Comparison of ENCODE assay signal across 9 cellular contexts in the genomic region with DNA sequence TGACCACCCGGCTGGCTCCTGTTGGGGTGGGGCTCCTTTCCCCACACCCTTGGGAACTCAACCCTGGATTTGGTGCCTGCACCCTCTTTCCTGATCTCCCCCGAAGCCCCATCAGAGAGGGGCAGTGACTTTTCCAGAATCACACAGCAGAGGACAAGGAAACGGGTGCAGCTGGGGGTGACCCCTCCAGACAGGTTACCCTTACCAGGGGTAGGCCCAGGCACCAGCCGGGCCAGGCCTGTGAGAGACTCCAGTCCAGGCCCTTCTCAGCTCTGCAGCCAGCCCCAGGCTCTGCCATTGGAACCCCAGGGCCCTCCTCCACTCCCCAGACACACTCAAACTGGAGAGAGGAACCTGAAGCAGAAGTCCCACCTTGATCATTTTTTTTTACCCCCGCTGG. TPM values are rescaled to one million over a fixed set of nuclear protein-coding genes. Genes with fewer than 3 reads are reported as not detected.
DNase-seq lines count a peak whose midpoint lies in the region; ATAC-seq, FAIRE-seq and TF ChIP-seq lines count a peak whose summit lies in the region.
"Had no signal": no experiment of that assay in that cellular context is flagged by ENCODE, and none has a peak within 500 bp of the region (broad histone marks: within the 10 kb centered on the region; RNA-seq: fewer than 3 reads in every experiment).

No MANE protein-coding gene starts in this region.

- intact Hi-C loops in GM12878 (cut with micrococcal nuclease; ENCODE audit: unreplicated experiment) (no loop called here), prostate gland (cut with DNase I) (no loop called here), adrenal gland (cut with DNase I) (no loop called here)

- H3K27me3 ChIP-seq in CD8-positive, alpha-beta memory T cell (ENCODE audit: insufficient read depth, low read length, poor library complexity, severe bottlenecking) = no peaks in the 10 kb centered on the region
- H3K27me3 ChIP-seq in GM12878 (replicated peaks in 1 of 2; ENCODE audit: control insufficient read depth in 2 of 2, insufficient read depth in 2 of 2, low read length in 1 of 2) (no peaks in the 10 kb centered on the region), prostate gland (replicated peaks; ENCODE audit: insufficient read depth) (no peaks in the 10 kb centered on the region), adrenal gland (no peaks in the 10 kb centered on the region)

- WGBS in GM12878 (ENCODE audit: insufficient coverage, insufficient replicate concordance, low lambda C conversion rate, missing lambda C conversion rate) = 74% methylated on average over 5 of the region's 5 CpGs
- WGBS in prostate gland = 50% methylated on average over 1 of the region's 5 CpGs
- 84 to 93% (median 89%) methylated on average over 3 to 5 of the region's 5 CpGs for WGBS in adrenal gland, 4 donors

- no peaks in the 10 kb centered on the region for H3K9me3 Mint-ChIP-seq in CD8-positive, alpha-beta memory T cell

- SMC1A ChIA-PET in GM12878 (lab: Charles Lee; ENCODE audit: uncharacterized antibody, unreplicated experiment) = interaction anchor here (1.3 kb wide), 1 partner anchor 31 kb away, joined by 3 read pairs; no protein-coding TSS in a partner anchor

- no peak for TF ChIP-seq RAD21 in GM12878 (IDR thresholded peaks at IDR 0.05; ENCODE audit: insufficient read depth, low read depth, low read length)

- H2AFZ ChIP-seq in GM12878 (ENCODE audit: control insufficient read depth, low read depth, low read length) = peak overlapping the region; percentile 31; the same call in 1 of the 2 replicates

- peak overlapping the region; percentile 63 for H3K4me3 ChIP-seq in CD8-positive, alpha-beta memory T cell (ENCODE audit: low read length)
- H3K4me3 ChIP-seq in GM12878 (no peak overlapping the region), prostate gland (no peak overlapping the region), adrenal gland (no peak overlapping the region)

- in situ Hi-C loops in GM12878 (cut with MboI) = no loop called here

- POLR2A ChIA-PET in CD8-positive, alpha-beta memory T cell (lab: Charles Lee) = interaction anchor here (0.5 kb wide), 1 partner anchor 26 kb away, joined by 4 read pairs; no protein-coding TSS in a partner anchor
- POLR2A ChIA-PET in GM12878 (lab: Charles Lee) = no interaction called here
- POLR2A ChIA-PET in HEK293T (lab: Yijun Ruan, JAX) = no interaction called here

- H3K79me2 ChIP-seq in GM12878 (ENCODE audit: control insufficient read depth, insufficient read depth, low read length) = no peaks in the 10 kb centered on the region

- no peaks in the 10 kb centered on the region for H4K20me1 ChIP-seq in GM12878 (ENCODE audit: control insufficient read depth, insufficient read depth)

- no peaks in the 10 kb centered on the region for H3K27me3 Mint-ChIP-seq in CD8-positive, alpha-beta memory T cell

- TF ChIP-seq POLR2A in GM12878 (IDR thresholded peaks at IDR 0.05; ENCODE audit: low read depth, low read length) = no peak
- no peak for TF ChIP-seq POLR2A in prostate gland (IDR thresholded peaks at IDR 0.05)
- no peak for TF ChIP-seq POLR2A in adrenal gland (IDR thresholded peaks at IDR 0.05)

- H3K27ac ChIP-seq in CD8-positive, alpha-beta memory T cell (ENCODE audit: low read depth, low read length) = peak overlapping the region; percentile 73
- H3K27ac ChIP-seq in GM12878 (ENCODE audit: control insufficient read depth, insufficient read depth) = peak overlapping the region; percentile 71
- H3K27ac ChIP-seq in prostate gland = peak overlapping the region; percentile 78 to 87
- H3K27ac ChIP-seq in adrenal gland = peak overlapping the region in 1 of 5 donors; percentile 17

- no TSS peak for BruUV-seq in GM12878 (replicated peaks; lab: Mats Ljungman, UMichigan)

- DNase-seq in CD8-positive, alpha-beta memory T cell = peak in 1 of 5 donors; percentile 21
- no peak for DNase-seq in GM12878 (ENCODE audit: low read depth, low spot score)
- no peak for DNase-seq in prostate gland (ENCODE audit: low spot score)
- DNase-seq in HEK293T (ENCODE audit: extremely low spot score) = no peak
- no peak for DNase-seq in SKM-1 (lab: John Stamatoyannopoulos, UW; ENCODE audit: unreplicated experiment)
- no peak for DNase-seq in adrenal gland

- peaks cover 0 to 14% (median 3%) of the 10 kb centered on the region in 3 donors for H3K36me3 Mint-ChIP-seq in CD8-positive, alpha-beta memory T cell

- no peaks in the 10 kb centered on the region for H3K9me3 ChIP-seq in CD8-positive, alpha-beta memory T cell (ENCODE audit: low read length)
- H3K9me3 ChIP-seq in GM12878 (replicated peaks; ENCODE audit: control insufficient read depth, insufficient read depth, low read length) (no peaks in the 10 kb centered on the region), prostate gland (no peaks in the 10 kb centered on the region), adrenal gland (replicated peaks in 1 of 3) (no peaks in the 10 kb centered on the region)

- peak overlapping the region; percentile 72 to 87 (median 82) for H3K4me3 Mint-ChIP-seq in CD8-positive, alpha-beta memory T cell

- no peak for FAIRE-seq in GM12878 (lab: Jason Lieb, UNC)

- TF ChIP-seq CTCF in GM12878 (IDR thresholded peaks at IDR 0.05 in 2 of 3, conservative IDR thresholded peaks at IDR 0.05 in 1 of 3; ENCODE audit: control insufficient read depth in 2 of 3, extremely low read depth in 1 of 3, insufficient read depth in 1 of 3, low read depth in 3 of 3, low read length in 3 of 3) (no peak), prostate gland (IDR thresholded peaks at IDR 0.05) (no peak), adrenal gland (IDR thresholded peaks at IDR 0.05) (no peak)

- H3K4me2 ChIP-seq in GM12878 (ENCODE audit: control insufficient read depth, insufficient read depth) = peak overlapping the region; percentile 69

- peaks cover 73% of the 10 kb centered on the region for H3K4me1 ChIP-seq in CD8-positive, alpha-beta memory T cell (ENCODE audit: insufficient read depth, low read length)
- H3K4me1 ChIP-seq in GM12878 (ENCODE audit: control insufficient read depth, insufficient read depth, low read length) = peaks cover 31% of the 10 kb centered on the region
- H3K4me1 ChIP-seq in prostate gland (replicated peaks) = peaks cover 4% of the 10 kb centered on the region
- peaks cover 0 to 5% of the 10 kb centered on the region in 2 donors for H3K4me1 ChIP-seq in adrenal gland (replicated peaks in 1 of 2)

- no peak for TF ChIP-seq EP300 in GM12878 (IDR thresholded peaks at IDR 0.05; ENCODE audit: borderline replicate concordance in 1 of 2, control insufficient read depth in 1 of 2, low read depth in 2 of 2, low read length in 2 of 2)

- peak overlapping the region; percentile 91 to 99 (median 98) for H3K27ac Mint-ChIP-seq in CD8-positive, alpha-beta memory T cell

- RAD21 ChIA-PET in GM12878 (lab: Charles Lee; ENCODE audit: unreplicated experiment) = no interaction called here

- peaks cover 7% of the 10 kb centered on the region for H3K36me3 ChIP-seq in CD8-positive, alpha-beta memory T cell (ENCODE audit: insufficient read depth, low read length)
- H3K36me3 ChIP-seq in GM12878 (ENCODE audit: control insufficient read depth in 2 of 2, insufficient read depth in 2 of 2, low read length in 1 of 2) (peaks cover 0 to 6% of the 10 kb centered on the region in 2 experiments; a peak in 3 of 4 replicates), prostate gland (no peaks in the 10 kb centered on the region), adrenal gland (replicated peaks in 1 of 2) (peaks cover 0 to 16% of the 10 kb centered on the region in 2 donors)

- peaks cover 58 to 82% (median 63%) of the 10 kb centered on the region in 3 donors for H3K4me1 Mint-ChIP-seq in CD8-positive, alpha-beta memory T cell

- CTCF ChIA-PET in CD8-positive, alpha-beta memory T cell (lab: Charles Lee) = interaction anchor here (0.6 to 5.4 kb wide), 4 partner anchors 20 to 744 kb away, joined by 3 to 28 read pairs (median 6); a partner anchor contains a TSS
- CTCF ChIA-PET in GM12878 (lab: Yijun Ruan, JAX) = interaction anchor here (0.6 to 1.1 kb wide), 2 partner anchors 21 to 192 kb away, joined by 3 to 4 read pairs; a partner anchor contains a TSS
- CTCF ChIA-PET in HEK293T (lab: Yijun Ruan, JAX) = no interaction called here

- ATAC-seq in HG02763 (IDR thresholded peaks at IDR 0.05; ENCODE audit: unreplicated experiment) (peak; percentile 12), GM12878 (peak; percentile 44), HG03439 (IDR thresholded peaks at IDR 0.05; ENCODE audit: unreplicated experiment) (no peak)

- H3K9ac ChIP-seq in GM12878 (ENCODE audit: control insufficient read depth, insufficient read depth, low read length) = peak overlapping the region; percentile 20; the same call in 1 of the 2 replicates

RNA-seq across cellular contexts. Expression of a gene that starts 19.0 kb away (rescaled TPM):
- under 1 TPM in 1 of 2 experiments, not detected in 1; 0.20 TPM for total RNA-seq in CD8-positive, alpha-beta memory T cell
- 0.64 TPM for polyA plus RNA-seq in CD8-positive, alpha-beta memory T cell
- not detected in 2 replicates for total RNA-seq in GM12878 (2013; cell fraction: nucleolus; rRNA removed)
- total RNA-seq in GM12878 (2014; rRNA removed) = 0.17 TPM in 1 of 2 replicates, not detected in the other
- not detected in 2 replicates for total RNA-seq in GM12878 (2014; rRNA removed; fragmentation: Illumina TruSeq; extraction: Trizol)
- total RNA-seq in GM12878 (2021) = not detected in 2 replicates
- not detected for polyA plus RNA-seq in GM12878 (2011; ENCODE audit: low read depth)
- not detected in 2 replicates for polyA plus RNA-seq in GM12878 (2011; rRNA removed)
- polyA plus RNA-seq in GM12878 (2011; cell fraction: cytosol; rRNA removed) = 0.10 TPM in 1 of 2 replicates, not detected in the other
- polyA plus RNA-seq in GM12878 (2011; cell fraction: nucleus; rRNA removed) = 0.31 and 0.35 TPM in 2 replicates
- polyA plus RNA-seq in GM12878 (2012) = 0.10 TPM in 1 of 2 replicates, not detected in the other
- polyA plus RNA-seq in GM12878 (2014; fragmentation: Illumina TruSeq; extraction: Trizol) = not detected in 2 replicates
- polyA plus RNA-seq in GM12878 (2014; fragmentation: Nextera tagmentation; extraction: Ambion mirVana) = under 1 TPM in 1 of 2 experiments, not detected in 1; 0.09 TPM
- not detected in 2 replicates for polyA plus RNA-seq in GM12878 (2014; rRNA removed)
- not detected for polyA plus RNA-seq in GM12878 (2016; fragmentation: Nextera tagmentation; extraction: Ambion mirVana)
- not detected in 2 replicates for polyA minus RNA-seq in GM12878 (2011; rRNA and poly(A)+ RNA removed)
- polyA minus RNA-seq in GM12878 (2011; cell fraction: cytosol; rRNA and poly(A)+ RNA removed) = not detected in 2 replicates
- polyA minus RNA-seq in GM12878 (2011; cell fraction: nucleus; rRNA and poly(A)+ RNA removed) = 0.38 TPM in 1 of 2 replicates, not detected in the other
- 10 to 100 TPM; 36.4 to 50.9 TPM for total RNA-seq in prostate gland
- 10 to 100 TPM; 10.5 to 56.5 (median 30.9) TPM for total RNA-seq in adrenal gland
- polyA plus RNA-seq in adrenal gland = 10 to 100 TPM in 2 of 3 donors, 1 to 10 TPM in 1; 9.1 to 86.6 (median 64.9) TPM
- total RNA-seq: Daoy had no signal

RNA-seq across cellular contexts. Expression of a gene that starts 19.9 kb away (rescaled TPM):
- total RNA-seq in CD8-positive, alpha-beta memory T cell = 10 to 100 TPM; 27.3 to 27.6 TPM
- polyA plus RNA-seq in CD8-positive, alpha-beta memory T cell = 42.7 TPM
- total RNA-seq in GM12878 (2013; cell fraction: nucleolus; rRNA removed) = 20.0 and 23.0 TPM in 2 replicates
- total RNA-seq in GM12878 (2014; rRNA removed) (9.1 and 13.4 TPM in 2 replicates), GM12878 (2014; rRNA removed; fragmentation: Illumina TruSeq; extraction: Trizol) (5.9 and 6.9 TPM in 2 replicates), GM12878 (2021) (15.7 and 15.9 TPM in 2 replicates), prostate gland (10 to 100 TPM; 78.2 to 78.8 TPM), adrenal gland (10 to 100 TPM; 29.6 to 88.3 (median 42.8) TPM)
- 2.9 TPM for polyA plus RNA-seq in GM12878 (2011; ENCODE audit: low read depth)
- polyA plus RNA-seq in GM12878 (2011; rRNA removed) (3.7 and 8.9 TPM in 2 replicates), GM12878 (2014; fragmentation: Illumina TruSeq; extraction: Trizol) (3.5 and 7.6 TPM in 2 replicates), GM12878 (2014; fragmentation: Nextera tagmentation; extraction: Ambion mirVana) (1 to 10 TPM; 1.6 to 2.3 TPM), GM12878 (2014; rRNA removed) (10.5 and 12.6 TPM in 2 replicates), GM12878 (2016; fragmentation: Nextera tagmentation; extraction: Ambion mirVana) (10 to 100 TPM; 15.1 to 15.6 TPM), adrenal gland (10 to 100 TPM in 2 of 3 donors, 1 to 10 TPM in 1; 9.0 to 15.7 (median 13.0) TPM)
- polyA plus RNA-seq in GM12878 (2011; cell fraction: cytosol; rRNA removed) = 12.0 and 13.2 TPM in 2 replicates
- polyA plus RNA-seq in GM12878 (2011; cell fraction: nucleus; rRNA removed) = 10.1 and 15.4 TPM in 2 replicates
- 5.7 and 7.4 TPM in 2 replicates for polyA plus RNA-seq in GM12878 (2012)
- polyA minus RNA-seq in GM12878 (2011; rRNA and poly(A)+ RNA removed) = 25.2 and 28.5 TPM in 2 replicates
- 6.1 and 6.5 TPM in 2 replicates for polyA minus RNA-seq in GM12878 (2011; cell fraction: cytosol; rRNA and poly(A)+ RNA removed)
- polyA minus RNA-seq in GM12878 (2011; cell fraction: nucleus; rRNA and poly(A)+ RNA removed) = 8.6 and 22.6 TPM in 2 replicates

RNA-seq across cellular contexts. Expression of a gene that starts 20.1 kb away (rescaled TPM):
- 10 to 100 TPM in 1 of 2 experiments, 1 to 10 TPM in 1; 8.9 to 10.4 TPM for total RNA-seq in CD8-positive, alpha-beta memory T cell
- polyA plus RNA-seq in CD8-positive, alpha-beta memory T cell = 8.8 TPM
- total RNA-seq in GM12878 (2013; cell fraction: nucleolus; rRNA removed) = 23.9 and 33.0 TPM in 2 replicates
- total RNA-seq in GM12878 (2014; rRNA removed) (12.4 and 12.8 TPM in 2 replicates), GM12878 (2014; rRNA removed; fragmentation: Illumina TruSeq; extraction: Trizol) (6.3 and 7.4 TPM in 2 replicates), GM12878 (2021) (12.2 and 12.7 TPM in 2 replicates), prostate gland (10 to 100 TPM; 13.1 to 24.1 TPM), adrenal gland (10 to 100 TPM in 1 of 8 donors, 1 to 10 TPM in 7; 3.5 to 10.3 (median 8.3) TPM)
- 3.2 TPM for polyA plus RNA-seq in GM12878 (2011; ENCODE audit: low read depth)
- polyA plus RNA-seq in GM12878 (2011; rRNA removed) (8.6 and 14.0 TPM in 2 replicates), GM12878 (2014; fragmentation: Illumina TruSeq; extraction: Trizol) (5.4 and 7.9 TPM in 2 replicates), GM12878 (2014; fragmentation: Nextera tagmentation; extraction: Ambion mirVana) (1 to 10 TPM; 5.8 to 6.2 TPM), GM12878 (2014; rRNA removed) (15.7 and 15.9 TPM in 2 replicates), GM12878 (2016; fragmentation: Nextera tagmentation; extraction: Ambion mirVana) (10 to 100 TPM; 10.3 to 12.8 TPM), adrenal gland (1 to 10 TPM; 3.5 to 9.6 (median 5.8) TPM)
- 15.7 and 17.5 TPM in 2 replicates for polyA plus RNA-seq in GM12878 (2011; cell fraction: cytosol; rRNA removed)
- 75.8 and 77.3 TPM in 2 replicates for polyA plus RNA-seq in GM12878 (2011; cell fraction: nucleus; rRNA removed)
- 7.6 and 7.7 TPM in 2 replicates for polyA plus RNA-seq in GM12878 (2012)
- 8.6 and 12.4 TPM in 2 replicates for polyA minus RNA-seq in GM12878 (2011; rRNA and poly(A)+ RNA removed)
- polyA minus RNA-seq in GM12878 (2011; cell fraction: cytosol; rRNA and poly(A)+ RNA removed) = 4.9 and 5.1 TPM in 2 replicates
- polyA minus RNA-seq in GM12878 (2011; cell fraction: nucleus; rRNA and poly(A)+ RNA removed) = 5.9 and 7.8 TPM in 2 replicates

RNA-seq across cellular contexts. Expression of a gene that starts 45.6 kb away (rescaled TPM):
- total RNA-seq in CD8-positive, alpha-beta memory T cell = 10 to 100 TPM; 15.3 to 17.1 TPM
- 6.8 TPM for polyA plus RNA-seq in CD8-positive, alpha-beta memory T cell
- total RNA-seq in GM12878 (2013; cell fraction: nucleolus; rRNA removed) = 11.4 and 11.8 TPM in 2 replicates
- total RNA-seq in GM12878 (2014; rRNA removed) (15.7 and 16.9 TPM in 2 replicates), GM12878 (2014; rRNA removed; fragmentation: Illumina TruSeq; extraction: Trizol) (6.8 and 7.1 TPM in 2 replicates), GM12878 (2021) (9.3 and 10.9 TPM in 2 replicates), prostate gland (10 to 100 TPM; 26.6 to 27.3 TPM), adrenal gland (10 to 100 TPM; 19.6 to 42.3 (median 29.9) TPM)
- 2.8 TPM for polyA plus RNA-seq in GM12878 (2011; ENCODE audit: low read depth)
- polyA plus RNA-seq in GM12878 (2011; rRNA removed) (3.5 and 6.4 TPM in 2 replicates), GM12878 (2014; fragmentation: Illumina TruSeq; extraction: Trizol) (8.4 and 9.0 TPM in 2 replicates), GM12878 (2014; fragmentation: Nextera tagmentation; extraction: Ambion mirVana) (1 to 10 TPM; 1.9 to 3.2 TPM), GM12878 (2014; rRNA removed) (9.3 and 10.4 TPM in 2 replicates), GM12878 (2016; fragmentation: Nextera tagmentation; extraction: Ambion mirVana) (10 to 100 TPM; 17.8 to 18.2 TPM), adrenal gland (10 to 100 TPM in 2 of 3 donors, 1 to 10 TPM in 1; 4.6 to 25.3 (median 10.3) TPM)
- 9.1 and 11.6 TPM in 2 replicates for polyA plus RNA-seq in GM12878 (2011; cell fraction: cytosol; rRNA removed)
- polyA plus RNA-seq in GM12878 (2011; cell fraction: nucleus; rRNA removed) = 6.9 and 7.5 TPM in 2 replicates
- 5.0 and 7.2 TPM in 2 replicates for polyA plus RNA-seq in GM12878 (2012)
- 23.9 and 26.4 TPM in 2 replicates for polyA minus RNA-seq in GM12878 (2011; rRNA and poly(A)+ RNA removed)
- polyA minus RNA-seq in GM12878 (2011; cell fraction: cytosol; rRNA and poly(A)+ RNA removed) = 4.1 and 7.1 TPM in 2 replicates
- 20.3 and 30.5 TPM in 2 replicates for polyA minus RNA-seq in GM12878 (2011; cell fraction: nucleus; rRNA and poly(A)+ RNA removed)

RNA-seq across cellular contexts. Expression of a gene that starts 45.7 kb away (rescaled TPM):
- total RNA-seq in CD8-positive, alpha-beta memory T cell = 100 to 1,000 TPM; 144 to 150 TPM
- polyA plus RNA-seq in CD8-positive, alpha-beta memory T cell = 41.3 TPM
- total RNA-seq in GM12878 (2013; cell fraction: nucleolus; rRNA removed) = 285 and 303 TPM in 2 replicates
- total RNA-seq in GM12878 (2014; rRNA removed) (43.9 and 48.1 TPM in 2 replicates), GM12878 (2014; rRNA removed; fragmentation: Illumina TruSeq; extraction: Trizol) (32.4 and 34.0 TPM in 2 replicates), GM12878 (2021) (61.3 and 71.5 TPM in 2 replicates), prostate gland (10 to 100 TPM; 34.6 to 88.6 TPM), adrenal gland (100 to 1,000 TPM in 1 of 8 donors, 10 to 100 TPM in 7; 20.2 to 122 (median 44.4) TPM)
- polyA plus RNA-seq in GM12878 (2011; ENCODE audit: low read depth) = 32.2 TPM
- polyA plus RNA-seq in GM12878 (2011; rRNA removed) (32.1 and 52.3 TPM in 2 replicates), GM12878 (2014; fragmentation: Illumina TruSeq; extraction: Trizol) (41.0 and 47.3 TPM in 2 replicates), GM12878 (2014; fragmentation: Nextera tagmentation; extraction: Ambion mirVana) (1 to 10 TPM; 1.4 to 3.5 TPM), GM12878 (2014; rRNA removed) (49.6 and 51.2 TPM in 2 replicates), GM12878 (2016; fragmentation: Nextera tagmentation; extraction: Ambion mirVana) (10 to 100 TPM; 72.9 to 73.7 TPM), adrenal gland (10 to 100 TPM; 26.4 to 32.0 (median 26.4) TPM)
- polyA plus RNA-seq in GM12878 (2011; cell fraction: cytosol; rRNA removed) = 81.9 and 97.9 TPM in 2 replicates
- 179 and 219 TPM in 2 replicates for polyA plus RNA-seq in GM12878 (2011; cell fraction: nucleus; rRNA removed)
- polyA plus RNA-seq in GM12878 (2012) = 32.0 and 35.5 TPM in 2 replicates
- polyA minus RNA-seq in GM12878 (2011; rRNA and poly(A)+ RNA removed) = 156 and 211 TPM in 2 replicates
- 73.6 and 85.4 TPM in 2 replicates for polyA minus RNA-seq in GM12878 (2011; cell fraction: cytosol; rRNA and poly(A)+ RNA removed)
- 78.3 and 126 TPM in 2 replicates for polyA minus RNA-seq in GM12878 (2011; cell fraction: nucleus; rRNA and poly(A)+ RNA removed)

Comparison
In these comparisons a context has a peak if more than half of its experiments do, and no peak if none do; other contexts are left out.
1. RNA of a gene that starts 19.0 kb away (total RNA-seq): 36.4 to 50.9 TPM in prostate gland and 10.5 to 56.5 TPM in adrenal gland; 0.20 TPM in CD8-positive, alpha-beta memory T cell and 0.17 TPM in GM12878; every median in the first group is over 4 times any median in the second.